ENCODE assay signal across 16 cellular contexts in genomic region chrX:70336767-70337166, GRCh38. TPM values are rescaled to one million over a fixed set of nuclear protein-coding genes. Genes with fewer than 3 reads are reported as not detected.
DNase-seq lines count a peak whose midpoint lies in the region; ATAC-seq, FAIRE-seq and TF ChIP-seq lines count a peak whose summit lies in the region.
"Had no signal": no experiment of that assay in that cellular context is flagged by ENCODE, and none has a peak within 500 bp of the region (broad histone marks: within the 10 kb centered on the region; RNA-seq: fewer than 3 reads in every experiment).

No MANE protein-coding gene starts in this region.

- no peak overlapping the region for H3K4me3 ChIP-seq in right lobe of liver
- H3K4me3 ChIP-seq: body of pancreas had no signal

- ATAC-seq in GM18498 (IDR thresholded peaks at IDR 0.05; ENCODE audit: unreplicated experiment) = peak; percentile 100
- ATAC-seq in GM19372 (IDR thresholded peaks at IDR 0.05; ENCODE audit: low read depth, unreplicated experiment) = peak; percentile 99
- ATAC-seq in HG02884 (IDR thresholded peaks at IDR 0.05; ENCODE audit: unreplicated experiment) = peak; percentile 100
- no peak for ATAC-seq in right lobe of liver
- ATAC-seq: body of pancreas had no signal

- no peak overlapping the region for H3K27ac ChIP-seq in right lobe of liver
- H3K27ac ChIP-seq: body of pancreas had no signal

- no peak overlapping the region for H3K4me3 Mint-ChIP-seq in progenitor cell of endocrine pancreas (ENCODE audit: low read depth)
- H3K4me3 Mint-ChIP-seq: CD4-positive, CD25-positive, alpha-beta regulatory T cell; immature natural killer cell had no signal

- H3K27me3 Mint-ChIP-seq in progenitor cell of endocrine pancreas = peaks cover 4% of the 10 kb centered on the region
- H3K27me3 Mint-ChIP-seq: CD4-positive, CD25-positive, alpha-beta regulatory T cell had no signal

- H3K9me3 ChIP-seq in right lobe of liver = no peaks in the 10 kb centered on the region
- H3K9me3 ChIP-seq: body of pancreas had no signal

- no peaks in the 10 kb centered on the region for H3K36me3 ChIP-seq in right lobe of liver

- peaks cover 7% of the 10 kb centered on the region for H3K36me3 Mint-ChIP-seq in progenitor cell of endocrine pancreas (ENCODE audit: insufficient read depth)
- H3K36me3 Mint-ChIP-seq: CD4-positive, CD25-positive, alpha-beta regulatory T cell; immature natural killer cell had no signal

- DNase-seq in HTR-8/SVneo (ENCODE audit: insufficient read length, low spot score) = no peak
- no peak for DNase-seq in NCI-H1436 (lab: John Stamatoyannopoulos, UW)
- no peak for DNase-seq in right lobe of liver
- no peak for DNase-seq in DMS 273 treated with DMSO at 0.1 percent for 48 hours (lab: John Stamatoyannopoulos, UW)
- DNase-seq in progenitor cell of endocrine pancreas (ENCODE audit: low spot score, unreplicated experiment) = no peak
- DNase-seq: activated CD4-positive, alpha-beta T cell treated with anti-CD3 and anti-CD28 coated beads, Interleukin-2, amount 50 U/mL, for 4 hours; body of pancreas; erythroblast; immature natural killer cell had no signal

- no peak for TF ChIP-seq POLR2A in right lobe of liver (IDR thresholded peaks at IDR 0.05)

- no peaks in the 10 kb centered on the region for H3K27me3 ChIP-seq in right lobe of liver
- H3K27me3 ChIP-seq: body of pancreas had no signal

- H3K9me3 Mint-ChIP-seq in progenitor cell of endocrine pancreas (ENCODE audit: low read depth) = peaks cover 15% of the 10 kb centered on the region
- H3K9me3 Mint-ChIP-seq: CD4-positive, CD25-positive, alpha-beta regulatory T cell; immature natural killer cell had no signal

- intact Hi-C loops in right lobe of liver (cut with DNase I) = no loop called here

- FAIRE-seq in HTR-8/SVneo (lab: Jason Lieb, UNC) = peak; percentile 20

- no peak for TF ChIP-seq CTCF in right lobe of liver (IDR thresholded peaks at IDR 0.05)
- no peak for TF ChIP-seq CTCF in progenitor cell of endocrine pancreas (IDR thresholded peaks at IDR 0.05; ENCODE audit: unreplicated experiment)

- H3K4me1 ChIP-seq in right lobe of liver = no peaks in the 10 kb centered on the region
- H3K4me1 ChIP-seq: body of pancreas had no signal

- H3K27ac Mint-ChIP-seq in progenitor cell of endocrine pancreas = no peak overlapping the region
- H3K27ac Mint-ChIP-seq: CD4-positive, CD25-positive, alpha-beta regulatory T cell; immature natural killer cell had no signal

- no peaks in the 10 kb centered on the region for H3K4me1 Mint-ChIP-seq in progenitor cell of endocrine pancreas (ENCODE audit: low read depth)
- H3K4me1 Mint-ChIP-seq: immature natural killer cell had no signal

RNA-seq across cellular contexts. Expression of gene KIF4A, which starts 46.9 kb away (rescaled TPM):
- total RNA-seq in right lobe of liver (1 to 10 TPM in 1 of 6 experiments, under 1 TPM in 4, not detected in 1; 0.19 to 1.4 (median 0.68) TPM), progenitor cell of endocrine pancreas (17.0 and 18.0 TPM in 2 replicates)
- total RNA-seq: body of pancreas had no signal

RNA-seq across cellular contexts. Expression of gene PDZD11, which starts 47.0 kb away (rescaled TPM):
- 10 to 100 TPM; 12.5 to 20.9 (median 16.1) TPM for total RNA-seq in right lobe of liver
- 38.2 and 42.2 TPM in 2 replicates for total RNA-seq in progenitor cell of endocrine pancreas

RNA-seq across cellular contexts. Expression of gene RAB41, which starts 54.8 kb away (rescaled TPM):
- total RNA-seq in right lobe of liver (not detected), progenitor cell of endocrine pancreas (not detected in 2 replicates)
- total RNA-seq: body of pancreas; CD4-positive, CD25-positive, alpha-beta regulatory T cell; omental fat pad; RPMI7951; ureter had no signal

Comparison
In these comparisons a context has a peak if more than half of its experiments do, and no peak if none do; other contexts are left out.
1. ATAC-seq: peak in GM18498 (single experiment), GM19372 (single experiment) and HG02884 (single experiment); none in right lobe of liver (0 of 4).